In the genomic region with DNA sequence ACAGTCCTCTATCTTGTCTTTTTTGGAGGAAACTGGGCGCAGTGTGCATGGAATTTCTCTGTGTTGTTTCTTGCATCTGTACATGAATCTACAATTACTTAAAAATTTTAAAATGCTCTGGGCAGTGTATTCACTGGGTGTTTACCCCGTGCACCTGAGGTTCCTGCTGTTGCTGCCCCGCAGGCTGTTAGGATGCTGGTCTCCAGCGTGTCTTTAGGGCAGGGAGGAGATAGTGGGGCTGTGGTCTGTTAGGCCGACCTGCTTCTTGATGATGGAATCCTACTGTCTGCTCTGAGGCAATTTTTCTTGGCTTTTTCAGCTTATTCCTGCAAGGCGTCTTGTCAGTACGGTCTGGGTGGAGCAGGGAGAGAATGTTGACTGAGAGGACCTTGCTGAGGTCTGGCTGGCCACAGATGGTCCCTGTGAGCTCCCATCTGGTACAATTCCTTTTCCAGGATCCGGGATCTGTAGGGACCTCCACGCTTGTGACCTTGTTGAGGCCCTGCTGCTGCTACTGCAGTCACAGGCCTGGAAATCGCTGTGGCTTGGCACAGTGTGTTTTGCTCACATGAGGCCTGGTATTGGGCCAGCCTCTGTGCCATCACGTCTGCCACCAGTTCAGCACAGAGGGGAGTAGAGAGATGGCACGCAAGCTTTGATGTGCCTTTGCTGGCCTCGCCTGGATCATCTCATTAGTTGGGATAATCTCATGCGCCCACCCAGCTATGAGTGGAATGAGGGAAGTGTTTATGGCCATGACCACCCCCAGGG, we compare ENCODE assay signal across 18 cellular contexts. TPM values are rescaled to one million over a fixed set of nuclear protein-coding genes. Genes with fewer than 3 reads are reported as not detected.
DNase-seq lines count a peak whose midpoint lies in the region; FAIRE-seq and TF ChIP-seq lines count a peak whose summit lies in the region.
"Had no signal": no experiment of that assay in that cellular context is flagged by ENCODE, and none has a peak within 500 bp of the region (broad histone marks: within the 10 kb centered on the region; RNA-seq: fewer than 3 reads in every experiment).

No MANE protein-coding gene starts in this region.

- intact Hi-C loops in spleen (cut with DNase I; ENCODE audit: low total_unique reads) = no loop called here

- peak overlapping the region; percentile 62 for H3K27ac ChIP-seq in layer of hippocampus (ENCODE audit: low read depth, low read length)
- H3K27ac ChIP-seq in spleen = no peak overlapping the region
- no peak overlapping the region for H3K27ac ChIP-seq in osteoblast (ENCODE audit: low read depth, low read length)
- H3K27ac ChIP-seq: colonic mucosa, thyroid gland had no signal

- peaks cover 5 to 40% (median 24%) of the 10 kb centered on the region in 6 donors for H3K4me1 ChIP-seq in spleen
- no peaks in the 10 kb centered on the region for H3K4me1 ChIP-seq in osteoblast (ENCODE audit: insufficient read depth, low read length)
- H3K4me1 ChIP-seq: colonic mucosa had no signal

- no peak for FAIRE-seq in H54 (lab: Jason Lieb, UNC)
- FAIRE-seq: keratinocyte had no signal

- H3K4me3 ChIP-seq in spleen (no peak overlapping the region), osteoblast (ENCODE audit: insufficient read depth, low read length) (no peak overlapping the region)
- H3K4me3 ChIP-seq: colonic mucosa, thyroid gland had no signal

- DNase-seq in NCI-H1694 treated with DMSO at 0.1 percent for 48 hours (lab: John Stamatoyannopoulos, UW) (peak; percentile 74), cerebellum (ENCODE audit: low spot score) (peak; percentile 87), spleen (peak; percentile 44), retina (no peak), H54 (ENCODE audit: insufficient read length, low spot score) (no peak), NCI-H2029 treated with DMSO at 0.1 percent for 48 hours (lab: John Stamatoyannopoulos, UW) (no peak), osteoblast (ENCODE audit: insufficient read length, low spot score, missing footprints) (no peak)
- DNase-seq: activated CD4-positive, alpha-beta memory T cell treated with anti-CD3 and anti-CD28 coated beads for 36 hours; colonic mucosa; DND-41; H7; NCI-H2081; NCI-H526 treated with DMSO at 0.1 percent for 48 hours; stimulated activated CD4-positive, alpha-beta T cell treated with anti-CD3 and anti-CD28 coated beads, Interleukin-2, amount 100 ng/mL, for 24 hours; thyroid gland had no signal

- H3K79me2 ChIP-seq in osteoblast (ENCODE audit: insufficient read depth, low read length) = no peaks in the 10 kb centered on the region

- no peak overlapping the region for H3K4me2 ChIP-seq in osteoblast (ENCODE audit: insufficient read depth, low read length)

- TF ChIP-seq CTCF in spleen (IDR thresholded peaks at IDR 0.05 in 8 of 11, conservative IDR thresholded peaks at IDR 0.05 in 3 of 11) (no peak), osteoblast (IDR thresholded peaks at IDR 0.05; ENCODE audit: extremely low read depth, low read depth, low read length) (no peak)

- no peak for TF ChIP-seq POLR2A in spleen (IDR thresholded peaks at IDR 0.05)
- TF ChIP-seq POLR2A in H54 (IDR thresholded peaks at IDR 0.05; ENCODE audit: low read depth, low read length) = no peak

- H3K36me3 ChIP-seq in spleen = peaks cover 4 to 100% (median 69%) of the 10 kb centered on the region in 6 donors
- H3K36me3 ChIP-seq in osteoblast (ENCODE audit: insufficient read depth, low read length) = peaks cover 66% of the 10 kb centered on the region

- H3K9me3 ChIP-seq in spleen (no peaks in the 10 kb centered on the region), osteoblast (ENCODE audit: low read depth, low read length) (no peaks in the 10 kb centered on the region)
- H3K9me3 ChIP-seq: colonic mucosa, thyroid gland had no signal

- H3K27me3 ChIP-seq in layer of hippocampus (ENCODE audit: control insufficient read depth, insufficient read depth, low read length) (no peaks in the 10 kb centered on the region), spleen (replicated peaks in 1 of 7) (no peaks in the 10 kb centered on the region), osteoblast (ENCODE audit: insufficient read depth, low read length) (no peaks in the 10 kb centered on the region)
- H3K27me3 ChIP-seq: colonic mucosa, thyroid gland had no signal

- peaks cover 5% of the 10 kb centered on the region for H4K20me1 ChIP-seq in osteoblast (ENCODE audit: insufficient read depth, low read length)

- WGBS in spleen, 5 donors = 82 to 95% (median 87%) methylated on average over 11 to 14 of the region's 14 CpGs

- no peak overlapping the region for H2AFZ ChIP-seq in osteoblast (ENCODE audit: low read length)

RNA-seq across cellular contexts. Expression of a gene that starts 22.8 kb away (rescaled TPM):
- total RNA-seq in cerebellum (1.3 TPM), spleen (10 to 100 TPM; 10.2 to 62.8 (median 30.4) TPM), osteoblast (0.36 and 0.59 TPM in 2 replicates)
- polyA plus RNA-seq in spleen = 10 to 100 TPM; 16.1 to 18.8 (median 17.9) TPM
- total RNA-seq: MCF 10A had no signal

RNA-seq across cellular contexts. Expression of a gene that starts 29.2 kb away (rescaled TPM):
- total RNA-seq in cerebellum (36.8 TPM), spleen (100 to 1,000 TPM in 2 of 7 donors, 10 to 100 TPM in 5; 72.8 to 166 (median 84.6) TPM), osteoblast (49.2 and 51.3 TPM in 2 replicates)
- polyA plus RNA-seq in spleen = 100 to 1,000 TPM in 1 of 3 donors, 10 to 100 TPM in 2; 64.2 to 100 (median 86.9) TPM

RNA-seq across cellular contexts. Expression of a gene that starts 41.7 kb away (rescaled TPM):
- total RNA-seq in cerebellum (31.8 TPM), spleen (10 to 100 TPM; 12.0 to 21.7 (median 16.9) TPM), osteoblast (14.1 and 20.9 TPM in 2 replicates)
- 10 to 100 TPM; 15.6 to 23.5 (median 16.2) TPM for polyA plus RNA-seq in spleen

RNA-seq across cellular contexts. Expression of a gene that starts 43.3 kb away (rescaled TPM):
- 6.4 TPM for total RNA-seq in cerebellum
- total RNA-seq in spleen = 10 to 100 TPM in 1 of 7 donors, 1 to 10 TPM in 5, under 1 TPM in 1; 0.66 to 11.0 (median 3.3) TPM
- polyA plus RNA-seq in spleen = 1 to 10 TPM; 4.4 to 6.8 (median 4.7) TPM
- 23.5 and 41.3 TPM in 2 replicates for total RNA-seq in osteoblast

RNA-seq across cellular contexts. Expression of a gene that starts 48.2 kb away (rescaled TPM):
- 2.4 TPM for total RNA-seq in cerebellum
- 100 to 1,000 TPM in 1 of 7 donors, 10 to 100 TPM in 6; 16.8 to 101 (median 83.4) TPM for total RNA-seq in spleen
- polyA plus RNA-seq in spleen = 100 to 1,000 TPM; 117 to 189 (median 167) TPM
- total RNA-seq in osteoblast = 0.88 and 1.1 TPM in 2 replicates

Comparison
In these comparisons a context has a peak if more than half of its experiments do, and no peak if none do; other contexts are left out.
1. DNase-seq: peak in NCI-H1694 treated with DMSO at 0.1 percent for 48 hours (single experiment), cerebellum (single experiment) and spleen (single experiment); none in retina (single experiment), H54 (single experiment), NCI-H2029 treated with DMSO at 0.1 percent for 48 hours (single experiment) and osteoblast (single experiment).